Comparison of ENCODE assay signal across 2 cellular contexts in genomic region chr11:94795799-94796580, GRCh38.
TF ChIP-seq lines count a peak whose summit lies in the region.

No MANE protein-coding gene starts in this region.

TF ChIP-seq in liver, 16 proteins besides CTCF, POLR2A, EP300 and RAD21:
- TF ChIP-seq, protein P1, sequence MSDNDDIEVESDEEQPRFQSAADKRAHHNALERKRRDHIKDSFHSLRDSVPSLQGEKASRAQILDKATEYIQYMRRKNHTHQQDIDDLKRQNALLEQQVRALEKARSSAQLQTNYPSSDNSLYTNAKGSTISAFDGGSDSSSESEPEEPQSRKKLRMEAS (IDR thresholded peaks at IDR 0.05), result peak; percentile 53
- TF ChIP-seq, protein P2, sequence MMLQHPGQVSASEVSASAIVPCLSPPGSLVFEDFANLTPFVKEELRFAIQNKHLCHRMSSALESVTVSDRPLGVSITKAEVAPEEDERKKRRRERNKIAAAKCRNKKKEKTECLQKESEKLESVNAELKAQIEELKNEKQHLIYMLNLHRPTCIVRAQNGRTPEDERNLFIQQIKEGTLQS (IDR thresholded peaks at IDR 0.05), result no peak
- TF ChIP-seq, protein P3, sequence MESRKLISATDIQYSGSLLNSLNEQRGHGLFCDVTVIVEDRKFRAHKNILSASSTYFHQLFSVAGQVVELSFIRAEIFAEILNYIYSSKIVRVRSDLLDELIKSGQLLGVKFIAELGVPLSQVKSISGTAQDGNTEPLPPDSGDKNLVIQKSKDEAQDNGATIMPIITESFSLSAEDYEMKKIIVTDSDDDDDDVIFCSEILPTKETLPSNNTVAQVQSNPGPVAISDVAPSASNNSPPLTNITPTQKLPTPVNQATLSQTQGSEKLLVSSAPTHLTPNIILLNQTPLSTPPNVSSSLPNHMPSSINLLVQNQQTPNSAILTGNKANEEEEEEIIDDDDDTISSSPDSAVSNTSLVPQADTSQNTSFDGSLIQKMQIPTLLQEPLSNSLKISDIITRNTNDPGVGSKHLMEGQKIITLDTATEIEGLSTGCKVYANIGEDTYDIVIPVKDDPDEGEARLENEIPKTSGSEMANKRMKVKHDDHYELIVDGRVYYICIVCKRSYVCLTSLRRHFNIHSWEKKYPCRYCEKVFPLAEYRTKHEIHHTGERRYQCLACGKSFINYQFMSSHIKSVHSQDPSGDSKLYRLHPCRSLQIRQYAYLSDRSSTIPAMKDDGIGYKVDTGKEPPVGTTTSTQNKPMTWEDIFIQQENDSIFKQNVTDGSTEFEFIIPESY (IDR thresholded peaks at IDR 0.05), result no peak
- TF ChIP-seq EGR1 (IDR thresholded peaks at IDR 0.05; ENCODE audit: low read depth in 2 of 2), result peak in 1 of 2 donors; percentile 56
- TF ChIP-seq, protein P4, sequence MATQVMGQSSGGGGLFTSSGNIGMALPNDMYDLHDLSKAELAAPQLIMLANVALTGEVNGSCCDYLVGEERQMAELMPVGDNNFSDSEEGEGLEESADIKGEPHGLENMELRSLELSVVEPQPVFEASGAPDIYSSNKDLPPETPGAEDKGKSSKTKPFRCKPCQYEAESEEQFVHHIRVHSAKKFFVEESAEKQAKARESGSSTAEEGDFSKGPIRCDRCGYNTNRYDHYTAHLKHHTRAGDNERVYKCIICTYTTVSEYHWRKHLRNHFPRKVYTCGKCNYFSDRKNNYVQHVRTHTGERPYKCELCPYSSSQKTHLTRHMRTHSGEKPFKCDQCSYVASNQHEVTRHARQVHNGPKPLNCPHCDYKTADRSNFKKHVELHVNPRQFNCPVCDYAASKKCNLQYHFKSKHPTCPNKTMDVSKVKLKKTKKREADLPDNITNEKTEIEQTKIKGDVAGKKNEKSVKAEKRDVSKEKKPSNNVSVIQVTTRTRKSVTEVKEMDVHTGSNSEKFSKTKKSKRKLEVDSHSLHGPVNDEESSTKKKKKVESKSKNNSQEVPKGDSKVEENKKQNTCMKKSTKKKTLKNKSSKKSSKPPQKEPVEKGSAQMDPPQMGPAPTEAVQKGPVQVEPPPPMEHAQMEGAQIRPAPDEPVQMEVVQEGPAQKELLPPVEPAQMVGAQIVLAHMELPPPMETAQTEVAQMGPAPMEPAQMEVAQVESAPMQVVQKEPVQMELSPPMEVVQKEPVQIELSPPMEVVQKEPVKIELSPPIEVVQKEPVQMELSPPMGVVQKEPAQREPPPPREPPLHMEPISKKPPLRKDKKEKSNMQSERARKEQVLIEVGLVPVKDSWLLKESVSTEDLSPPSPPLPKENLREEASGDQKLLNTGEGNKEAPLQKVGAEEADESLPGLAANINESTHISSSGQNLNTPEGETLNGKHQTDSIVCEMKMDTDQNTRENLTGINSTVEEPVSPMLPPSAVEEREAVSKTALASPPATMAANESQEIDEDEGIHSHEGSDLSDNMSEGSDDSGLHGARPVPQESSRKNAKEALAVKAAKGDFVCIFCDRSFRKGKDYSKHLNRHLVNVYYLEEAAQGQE (IDR thresholded peaks at IDR 0.05), result peak; percentile 58
- TF ChIP-seq NR2F2 (IDR thresholded peaks at IDR 0.05), result no peak
- TF ChIP-seq HNF4G (IDR thresholded peaks at IDR 0.05), result peak; percentile 9
- TF ChIP-seq TAF1 (conservative IDR thresholded peaks at IDR 0.05), result peak; percentile 70
- peak; percentile 80 to 82 for TF ChIP-seq HNF4A (conservative IDR thresholded peaks at IDR 0.05)
- peak; percentile 89 to 91 for TF ChIP-seq RXRA (IDR thresholded peaks at IDR 0.05)
- TF ChIP-seq SP1 (IDR thresholded peaks at IDR 0.05), result peak; percentile 79
- peak in 1 of 2 donors; percentile 72 for TF ChIP-seq JUND (IDR thresholded peaks at IDR 0.05)
- peak; percentile 24 for TF ChIP-seq FOXA1 (IDR thresholded peaks at IDR 0.05)
- peak; percentile 80 for TF ChIP-seq YY1 (IDR thresholded peaks at IDR 0.05)
- TF ChIP-seq FOXA2 (IDR thresholded peaks at IDR 0.05), result peak; percentile 79
- no peak for TF ChIP-seq GABPA (IDR thresholded peaks at IDR 0.05 in 1 of 2, conservative IDR thresholded peaks at IDR 0.05 in 1 of 2)
TF ChIP-seq in liver: peak in this region for 12.

TF ChIP-seq in HepG2, 621 proteins besides CTCF, POLR2A, EP300 and RAD21:
- TF ChIP-seq, protein P5, sequence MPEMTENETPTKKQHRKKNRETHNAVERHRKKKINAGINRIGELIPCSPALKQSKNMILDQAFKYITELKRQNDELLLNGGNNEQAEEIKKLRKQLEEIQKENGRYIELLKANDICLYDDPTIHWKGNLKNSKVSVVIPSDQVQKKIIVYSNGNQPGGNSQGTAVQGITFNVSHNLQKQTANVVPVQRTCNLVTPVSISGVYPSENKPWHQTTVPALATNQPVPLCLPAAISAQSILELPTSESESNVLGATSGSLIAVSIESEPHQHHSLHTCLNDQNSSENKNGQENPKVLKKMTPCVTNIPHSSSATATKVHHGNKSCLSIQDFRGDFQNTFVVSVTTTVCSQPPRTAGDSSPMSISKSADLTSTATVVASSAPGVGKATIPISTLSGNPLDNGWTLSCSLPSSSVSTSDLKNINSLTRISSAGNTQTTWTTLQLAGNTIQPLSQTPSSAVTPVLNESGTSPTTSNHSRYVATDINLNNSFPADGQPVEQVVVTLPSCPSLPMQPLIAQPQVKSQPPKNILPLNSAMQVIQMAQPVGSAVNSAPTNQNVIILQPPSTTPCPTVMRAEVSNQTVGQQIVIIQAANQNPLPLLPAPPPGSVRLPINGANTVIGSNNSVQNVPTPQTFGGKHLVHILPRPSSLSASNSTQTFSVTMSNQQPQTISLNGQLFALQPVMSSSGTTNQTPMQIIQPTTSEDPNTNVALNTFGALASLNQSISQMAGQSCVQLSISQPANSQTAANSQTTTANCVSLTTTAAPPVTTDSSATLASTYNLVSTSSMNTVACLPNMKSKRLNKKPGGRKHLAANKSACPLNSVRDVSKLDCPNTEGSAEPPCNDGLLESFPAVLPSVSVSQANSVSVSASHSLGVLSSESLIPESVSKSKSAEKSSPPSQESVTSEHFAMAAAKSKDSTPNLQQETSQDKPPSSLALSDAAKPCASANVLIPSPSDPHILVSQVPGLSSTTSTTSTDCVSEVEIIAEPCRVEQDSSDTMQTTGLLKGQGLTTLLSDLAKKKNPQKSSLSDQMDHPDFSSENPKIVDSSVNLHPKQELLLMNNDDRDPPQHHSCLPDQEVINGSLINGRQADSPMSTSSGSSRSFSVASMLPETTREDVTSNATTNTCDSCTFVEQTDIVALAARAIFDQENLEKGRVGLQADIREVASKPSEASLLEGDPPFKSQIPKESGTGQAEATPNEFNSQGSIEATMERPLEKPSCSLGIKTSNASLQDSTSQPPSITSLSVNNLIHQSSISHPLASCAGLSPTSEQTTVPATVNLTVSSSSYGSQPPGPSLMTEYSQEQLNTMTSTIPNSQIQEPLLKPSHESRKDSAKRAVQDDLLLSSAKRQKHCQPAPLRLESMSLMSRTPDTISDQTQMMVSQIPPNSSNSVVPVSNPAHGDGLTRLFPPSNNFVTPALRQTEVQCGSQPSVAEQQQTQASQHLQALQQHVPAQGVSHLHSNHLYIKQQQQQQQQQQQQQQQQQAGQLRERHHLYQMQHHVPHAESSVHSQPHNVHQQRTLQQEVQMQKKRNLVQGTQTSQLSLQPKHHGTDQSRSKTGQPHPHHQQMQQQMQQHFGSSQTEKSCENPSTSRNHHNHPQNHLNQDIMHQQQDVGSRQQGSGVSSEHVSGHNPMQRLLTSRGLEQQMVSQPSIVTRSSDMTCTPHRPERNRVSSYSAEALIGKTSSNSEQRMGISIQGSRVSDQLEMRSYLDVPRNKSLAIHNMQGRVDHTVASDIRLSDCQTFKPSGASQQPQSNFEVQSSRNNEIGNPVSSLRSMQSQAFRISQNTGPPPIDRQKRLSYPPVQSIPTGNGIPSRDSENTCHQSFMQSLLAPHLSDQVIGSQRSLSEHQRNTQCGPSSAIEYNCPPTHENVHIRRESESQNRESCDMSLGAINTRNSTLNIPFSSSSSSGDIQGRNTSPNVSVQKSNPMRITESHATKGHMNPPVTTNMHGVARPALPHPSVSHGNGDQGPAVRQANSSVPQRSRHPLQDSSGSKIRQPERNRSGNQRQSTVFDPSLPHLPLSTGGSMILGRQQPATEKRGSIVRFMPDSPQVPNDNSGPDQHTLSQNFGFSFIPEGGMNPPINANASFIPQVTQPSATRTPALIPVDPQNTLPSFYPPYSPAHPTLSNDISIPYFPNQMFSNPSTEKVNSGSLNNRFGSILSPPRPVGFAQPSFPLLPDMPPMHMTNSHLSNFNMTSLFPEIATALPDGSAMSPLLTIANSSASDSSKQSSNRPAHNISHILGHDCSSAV (CRISPR knock-in tag; IDR thresholded peaks at IDR 0.05; ENCODE audit: borderline replicate concordance), result no peak
- no peak for TF ChIP-seq ZC3H4 (CRISPR knock-in tag; IDR thresholded peaks at IDR 0.05; ENCODE audit: borderline replicate concordance)
- no peak for TF ChIP-seq ZNF558 (CRISPR knock-in tag; IDR thresholded peaks at IDR 0.05; ENCODE audit: borderline replicate concordance)
- no peak for TF ChIP-seq CEBPB (IDR thresholded peaks at IDR 0.05; ENCODE audit: borderline replicate concordance, low read depth, low read length)
